Comparison of ENCODE assay signal across 8 cellular contexts in genomic region chr6:30529349-30529875, GRCh38. TPM values are rescaled to one million over a fixed set of nuclear protein-coding genes. Genes with fewer than 3 reads are reported as not detected.
DNase-seq lines count a peak whose midpoint lies in the region; ATAC-seq and TF ChIP-seq lines count a peak whose summit lies in the region.
"Not testable (repeated sequence)": the region's sequence is repeated elsewhere in the genome, so short reads cannot be mapped to it uniquely, and the experiment has no call there.

No MANE protein-coding gene starts in this region.

- peaks cover 58 to 67% (median 58%) of the 10 kb centered on the region in 3 donors for H3K4me1 Mint-ChIP-seq in IgD-negative memory B cell
- peaks cover 37% of the 10 kb centered on the region for H3K4me1 Mint-ChIP-seq in T-helper 2 cell treated with Interferon-gamma antibody and Interleukin-4, amounts not matched to agents 5 μg/mL and 100 μg/mL, for 36 hours (ENCODE audit: low read depth)

- intact Hi-C loops in aorta (cut with DNase I): not testable (repeated sequence)

- not testable (repeated sequence) for H3K36me3 Mint-ChIP-seq in IgD-negative memory B cell; T-helper 2 cell treated with Interferon-gamma antibody and Interleukin-4, amounts not matched to agents 5 μg/mL and 100 μg/mL, for 36 hours (ENCODE audit: low read depth)

- H3K27me3 ChIP-seq in aorta (ENCODE audit: control insufficient read depth in 1 of 2, insufficient read depth in 2 of 2, low read length in 1 of 2): not testable (repeated sequence)

- not testable (repeated sequence) for H3K4me1 ChIP-seq in aorta (ENCODE audit: control insufficient read depth in 1 of 2, insufficient read depth in 2 of 2, low read length in 2 of 2)

- not testable (repeated sequence) for H3K36me3 ChIP-seq in aorta (ENCODE audit: control insufficient read depth in 1 of 2, insufficient read depth in 2 of 2, low read length in 1 of 2)

- peak overlapping the region; percentile 3 to 86 (median 79) for H3K4me3 Mint-ChIP-seq in IgD-negative memory B cell
- H3K4me3 Mint-ChIP-seq in T-helper 2 cell treated with Interferon-gamma antibody and Interleukin-4, amounts not matched to agents 5 μg/mL and 100 μg/mL, for 36 hours: peak overlapping the region; percentile 19

- not testable (repeated sequence) for H3K9me3 ChIP-seq in aorta (ENCODE audit: control insufficient read depth, low read length)

- H3K27ac ChIP-seq in aorta (ENCODE audit: low read depth in 1 of 2, low read length in 2 of 2): not testable (repeated sequence)

- not testable (repeated sequence) for H3K4me3 ChIP-seq in aorta (ENCODE audit: low read length in 2 of 2)

- not testable (repeated sequence) for TF ChIP-seq CTCF in GM13976 (IDR thresholded peaks at IDR 0.05; ENCODE audit: borderline replicate concordance, control extremely low read depth, extremely low read depth, insufficient read depth, missing control alignments)

- H3K9me3 Mint-ChIP-seq in IgD-negative memory B cell; T-helper 2 cell treated with Interferon-gamma antibody and Interleukin-4, amounts not matched to agents 5 μg/mL and 100 μg/mL, for 36 hours: not testable (repeated sequence)

- in situ Hi-C loops in GM13976 (cut with MboI; ENCODE audit: low sequenced_read_pairs, unreplicated experiment): not testable (repeated sequence)

- peak overlapping the region; percentile 67 to 94 (median 93) for H3K27ac Mint-ChIP-seq in IgD-negative memory B cell
- H3K27ac Mint-ChIP-seq in T-helper 2 cell treated with Interferon-gamma antibody and Interleukin-4, amounts not matched to agents 5 μg/mL and 100 μg/mL, for 36 hours: peak overlapping the region; percentile 82

- not testable (repeated sequence) for H3K27me3 Mint-ChIP-seq in IgD-negative memory B cell; T-helper 2 cell treated with Interferon-gamma antibody and Interleukin-4, amounts not matched to agents 5 μg/mL and 100 μg/mL, for 36 hours (ENCODE audit: low read depth)

- DNase-seq in GM13976 (ENCODE audit: low spot score) (peak; percentile 51), germinal center (ENCODE audit: low spot score) (peak; percentile 37)
- peak; percentile 50 for DNase-seq in T-helper 2 cell treated with Interferon-gamma antibody and Interleukin-4, amounts not matched to agents 5 μg/mL and 100 μg/mL, for 36 hours (ENCODE audit: low spot score)
- DNase-seq in activated T-cell treated with anti-CD3 and anti-CD28 coated beads, Interleukin-2, amount 50 U/mL, for 48 hours: peak; percentile 69 to 74
- DNase-seq in stimulated activated CD4-positive, alpha-beta T cell treated with anti-CD3 and anti-CD28 coated beads, Interleukin-1b, Interleukin-23, amount 100 ng/mL, for 24 hours (ENCODE audit: low read depth in 4 of 4, low spot score in 1 of 4): peak in 3 of 4 experiments; percentile 26 to 40 (median 34)
- DNase-seq in aorta: not testable (repeated sequence)

- ATAC-seq in GM21576 (IDR thresholded peaks at IDR 0.05; ENCODE audit: unreplicated experiment) (peak; percentile 54), aorta (ENCODE audit: low FRiP score) (peak; percentile 29)

- 87 to 91% methylated on average over 17 of the region's 17 CpGs for WGBS in aorta, 2 donors

RNA-seq across cellular contexts. Expression of gene GNL1, which starts 26.9 kb away (rescaled TPM):
- polyA plus RNA-seq in IgD-negative memory B cell (46.1 TPM), aorta (100 to 1,000 TPM in 1 of 2 donors, 10 to 100 TPM in 1; 52.6 to 116 TPM)
- 10 to 100 TPM; 73.7 to 76.9 TPM for total RNA-seq in aorta

RNA-seq across cellular contexts. Expression of gene PRR3, which starts 27.7 kb away (rescaled TPM):
- polyA plus RNA-seq in IgD-negative memory B cell (8.8 TPM), aorta (1 to 10 TPM; 4.1 to 9.5 TPM)
- 10 to 100 TPM in 1 of 2 donors, 1 to 10 TPM in 1; 7.5 to 11.6 TPM for total RNA-seq in aorta

RNA-seq across cellular contexts. Expression of gene HLA-E, which starts 40.1 kb away (rescaled TPM):
- 2,343 TPM for polyA plus RNA-seq in IgD-negative memory B cell
- 100 to 1,000 TPM; 373 to 506 TPM for total RNA-seq in aorta
- polyA plus RNA-seq in aorta: 100 to 1,000 TPM; 148 to 328 TPM

RNA-seq across cellular contexts. Expression of gene ABCF1, which starts 41.8 kb away (rescaled TPM):
- polyA plus RNA-seq in IgD-negative memory B cell (33.7 TPM), aorta (10 to 100 TPM; 20.6 to 22.3 TPM)
- total RNA-seq in aorta: 10 to 100 TPM; 35.4 to 41.2 TPM
